Comparison of ENCODE assay signal across 8 cellular contexts in genomic region chr6:96898241-96898851, GRCh38. TPM values are rescaled to one million over a fixed set of nuclear protein-coding genes. Genes with fewer than 3 reads are reported as not detected.
DNase-seq lines count a peak whose midpoint lies in the region; ATAC-seq, FAIRE-seq and TF ChIP-seq lines count a peak whose summit lies in the region.

No MANE protein-coding gene starts in this region.

- H3K4me3 ChIP-seq in Karpas-422 (ENCODE audit: low read length) (peak overlapping the region; percentile 97), kidney (ENCODE audit: low read length in 2 of 2) (peak overlapping the region; percentile 94 to 96), subcutaneous abdominal adipose tissue (ENCODE audit: low read depth in 1 of 5, low read length in 5 of 5) (peak overlapping the region; percentile 82 to 94 (median 89))

- TF ChIP-seq CTCF in kidney (IDR thresholded peaks at IDR 0.05; ENCODE audit: borderline replicate concordance, extremely low read depth, insufficient read depth), result no peak

- FAIRE-seq in kidney (lab: Jason Lieb, UNC), result peak; percentile 70

- no peak for ATAC-seq in HG02852 (IDR thresholded peaks at IDR 0.05; ENCODE audit: unreplicated experiment)

- peak overlapping the region; percentile 93 for H2AFZ ChIP-seq in Karpas-422 (ENCODE audit: low read length)

- H3K4me1 ChIP-seq in Karpas-422 (ENCODE audit: low read length) (peaks cover 26% of the 10 kb centered on the region), kidney (ENCODE audit: control insufficient read depth in 1 of 2, insufficient read depth in 1 of 2, low read depth in 1 of 2, low read length in 2 of 2) (peaks cover 5 to 13% of the 10 kb centered on the region in 2 donors), subcutaneous abdominal adipose tissue (ENCODE audit: control insufficient read depth in 5 of 5, insufficient read depth in 5 of 5, low read length in 5 of 5) (peaks cover 0 to 31% (median 23%) of the 10 kb centered on the region in 5 donors)

- peak overlapping the region; percentile 87 for H3K4me2 ChIP-seq in Karpas-422 (ENCODE audit: low read depth, low read length, poor library complexity, severe bottlenecking)

- no peaks in the 10 kb centered on the region for H3K9me3 ChIP-seq in Karpas-422 (ENCODE audit: low read length)
- no peaks in the 10 kb centered on the region for H3K9me3 ChIP-seq in kidney (ENCODE audit: control insufficient read depth in 1 of 2, low read length in 2 of 2)
- H3K9me3 ChIP-seq in subcutaneous abdominal adipose tissue (ENCODE audit: control insufficient read depth in 5 of 5, low read length in 5 of 5), result no peaks in the 10 kb centered on the region

- H3K9ac ChIP-seq in Karpas-422 (ENCODE audit: low read length), result peak overlapping the region; percentile 98
- H3K9ac ChIP-seq in kidney (ENCODE audit: low read length in 2 of 2), result peak overlapping the region; percentile 75 to 87
- H3K9ac ChIP-seq in subcutaneous abdominal adipose tissue (ENCODE audit: low read length in 5 of 5), result peak overlapping the region; percentile 89 to 97 (median 92)

- peaks cover 34% of the 10 kb centered on the region for H3K79me2 ChIP-seq in Karpas-422 (ENCODE audit: low read length)

- H3K36me3 ChIP-seq in Karpas-422 (ENCODE audit: insufficient read depth, low read length) (peaks cover 29% of the 10 kb centered on the region), kidney (ENCODE audit: control insufficient read depth in 1 of 2, insufficient read depth in 2 of 2, low read length in 2 of 2) (peaks cover 6 to 8% of the 10 kb centered on the region in 2 donors), subcutaneous abdominal adipose tissue (ENCODE audit: control insufficient read depth in 5 of 5, insufficient read depth in 5 of 5, low read length in 5 of 5) (peaks cover 2 to 20% (median 12%) of the 10 kb centered on the region in 5 donors)

- intact Hi-C loops in kidney (cut with DNase I), result no loop called here

- peak; percentile 46 for DNase-seq in DMS 273 (lab: John Stamatoyannopoulos, UW; ENCODE audit: unreplicated experiment)
- peak; percentile 57 for DNase-seq in Karpas-422
- no peak for DNase-seq in kidney
- DNase-seq in stimulated activated CD4-positive, alpha-beta T cell treated with anti-CD3 and anti-CD28 coated beads, Interleukin-12 subunit alpha, Interleukin-12 subunit beta, amount 100 ng/mL, for 4 hours, result no peak
- no peak for DNase-seq in MV-4-11 (lab: John Stamatoyannopoulos, UW)

- H3K27ac ChIP-seq in Karpas-422 (ENCODE audit: low read length) (peak overlapping the region; percentile 7; the same call in 1 of the 2 replicates), adipose tissue (ENCODE audit: low read depth, low read length) (peak overlapping the region; percentile 40), kidney (ENCODE audit: low read depth in 2 of 2, low read length in 2 of 2) (peak overlapping the region; percentile 96 to 98), subcutaneous abdominal adipose tissue (ENCODE audit: low read depth, low read length) (peak overlapping the region; percentile 99)

- H4K20me1 ChIP-seq in Karpas-422 (ENCODE audit: insufficient read depth, low read depth, low read length), result peaks cover 29% of the 10 kb centered on the region

- H3K27me3 ChIP-seq in Karpas-422 (ENCODE audit: low read length) (no peaks in the 10 kb centered on the region), subcutaneous abdominal adipose tissue (ENCODE audit: control insufficient read depth in 5 of 5, insufficient read depth in 4 of 5, low read length in 5 of 5) (no peaks in the 10 kb centered on the region)

- WGBS in adipose tissue, 3 donors, result 0 to 2% (median 2%) methylated on average over 10 of the region's 10 CpGs

- H3K9me2 ChIP-seq in Karpas-422 (replicated peaks; ENCODE audit: insufficient read depth, low read length), result no peaks in the 10 kb centered on the region

RNA-seq across cellular contexts. Expression of gene NDUFAF4, which starts 0.7 kb away (rescaled TPM):
- total RNA-seq in Karpas-422 (2014; rRNA removed; shearing (Covaris generic); ENCODE audit: low replicate concordance), result 45.5 and 50.8 TPM in 2 replicates
- polyA plus RNA-seq in adipose tissue, result 10 to 100 TPM; 11.0 to 29.0 (median 13.2) TPM
- 22.9 TPM for total RNA-seq in kidney
- 81.5 TPM for polyA plus RNA-seq in kidney (ENCODE audit: insufficient read depth, low read depth, low replicate concordance)

RNA-seq across cellular contexts. Expression of gene KLHL32, which starts 26.2 kb away (rescaled TPM):
- total RNA-seq in Karpas-422 (2014; rRNA removed; shearing (Covaris generic); ENCODE audit: low replicate concordance), result 0.04 and 0.07 TPM in 2 replicates
- polyA plus RNA-seq in adipose tissue (under 1 TPM; 0.07 to 0.40 (median 0.11) TPM), kidney (ENCODE audit: insufficient read depth, low read depth, low replicate concordance) (1.4 TPM)
- total RNA-seq in kidney, result 1.7 TPM

Comparison
In these comparisons a context has a peak if more than half of its experiments do, and no peak if none do; other contexts are left out.
1. DNase-seq: peak in DMS 273 (single experiment) and Karpas-422 (single experiment); none in kidney (single experiment), stimulated activated CD4-positive, alpha-beta T cell treated with anti-CD3 and anti-CD28 coated beads, Interleukin-12 subunit alpha, Interleukin-12 subunit beta, amount 100 ng/mL, for 4 hours (single experiment) and MV-4-11 (single experiment).
2. H3K27ac ChIP-seq: peak in every context shown above with its lines; median percentile 99 in subcutaneous abdominal adipose tissue; 97 in kidney; 40 in adipose tissue; 7 in Karpas-422.
3. Peak in every context shown above with its lines, with median percentiles within 50 percentile points of each other: H3K4me3 ChIP-seq and H3K9ac ChIP-seq.